Comparison of ENCODE assay signal across 22 cellular contexts in genomic region chr2:206797376-206797775, GRCh38. TPM values are rescaled to one million over a fixed set of nuclear protein-coding genes. Genes with fewer than 3 reads are reported as not detected.
DNase-seq lines count a peak whose midpoint lies in the region; ATAC-seq and TF ChIP-seq lines count a peak whose summit lies in the region.
"Had no signal": no experiment of that assay in that cellular context is flagged by ENCODE, and none has a peak within 500 bp of the region (broad histone marks: within the 10 kb centered on the region; RNA-seq: fewer than 3 reads in every experiment).

No MANE protein-coding gene starts in this region.

- H3K4me3 Mint-ChIP-seq in activated CD8-positive, alpha-beta T cell treated with anti-CD3 and anti-CD28 coated beads for 36 hours: no peak overlapping the region
- H3K4me3 Mint-ChIP-seq: brain, natural killer cell had no signal

- WGBS in right lobe of liver (ENCODE audit: insufficient coverage, low coverage, low lambda C conversion rate, missing lambda C conversion rate): 65% methylated on average over 4 of the region's 4 CpGs

- H3K4me3 ChIP-seq in BE2C (ENCODE audit: low read depth, low read length) (no peak overlapping the region), right lobe of liver (no peak overlapping the region)
- H3K4me3 ChIP-seq: BLaER1, PC-9, smooth muscle cell had no signal

- H3K4me1 ChIP-seq in BE2C (peaks cover 4% of the 10 kb centered on the region; the same call in 1 of the 2 replicates), right lobe of liver (no peaks in the 10 kb centered on the region)

- CTCF ChIA-PET in activated CD8-positive, alpha-beta T cell treated with anti-CD3 and anti-CD28 coated beads for 36 hours (lab: Charles Lee): interaction anchor here (1.1 to 1.6 kb wide), 2 partner anchors 15 to 103 kb away, joined by 3 read pairs; no protein-coding TSS in a partner anchor

- H3K9me3 ChIP-seq in BE2C: no peaks in the 10 kb centered on the region
- H3K9me3 ChIP-seq in right lobe of liver: no peaks in the 10 kb centered on the region
- H3K9me3 ChIP-seq: BLaER1 had no signal

- ATAC-seq in right lobe of liver (peak; percentile 38 to 46 (median 40)), GM21528 (IDR thresholded peaks at IDR 0.05; ENCODE audit: low FRiP score, unreplicated experiment) (no peak)
- ATAC-seq in activated CD8-positive, alpha-beta T cell treated with anti-CD3 and anti-CD28 coated beads for 36 hours: no peak
- ATAC-seq: left ventricle myocardium superior, natural killer cell had no signal

- H3K27me3 ChIP-seq in BE2C (no peaks in the 10 kb centered on the region), right lobe of liver (no peaks in the 10 kb centered on the region)
- H3K27me3 ChIP-seq: BLaER1 had no signal

- intact Hi-C loops in right lobe of liver (cut with DNase I): loop anchor here in 1 of 2 donors (10.0 kb wide), 1 partner anchor 677 kb away; no protein-coding TSS in a partner anchor
- intact Hi-C loops in activated CD8-positive, alpha-beta T cell treated with anti-CD3 and anti-CD28 coated beads for 36 hours (cut with micrococcal nuclease): no loop called here

- H3K9me3 Mint-ChIP-seq in activated CD8-positive, alpha-beta T cell treated with anti-CD3 and anti-CD28 coated beads for 36 hours: no peaks in the 10 kb centered on the region
- H3K9me3 Mint-ChIP-seq: brain, natural killer cell had no signal

- H3K36me3 ChIP-seq in BE2C (peaks cover 12% of the 10 kb centered on the region), right lobe of liver (peaks cover 0 to 15% (median 0%) of the 10 kb centered on the region in 4 donors)

- H3K27ac ChIP-seq in right lobe of liver: no peak overlapping the region
- H3K27ac ChIP-seq: BLaER1, PC-9, VCaP had no signal

- no peak for TF ChIP-seq CTCF in BE2C (IDR thresholded peaks at IDR 0.05; ENCODE audit: low read depth, low read length)
- no peak for TF ChIP-seq CTCF in right lobe of liver (IDR thresholded peaks at IDR 0.05)
- no peak for TF ChIP-seq CTCF in activated CD8-positive, alpha-beta T cell treated with anti-CD3 and anti-CD28 coated beads for 36 hours (IDR thresholded peaks at IDR 0.05)

- no peak overlapping the region for H3K27ac Mint-ChIP-seq in activated CD8-positive, alpha-beta T cell treated with anti-CD3 and anti-CD28 coated beads for 36 hours
- H3K27ac Mint-ChIP-seq: natural killer cell had no signal

- in situ Hi-C loops in G401 (cut with HindIII; ENCODE audit: low sequenced_read_pairs): no loop called here

- POLR2A ChIA-PET in activated CD8-positive, alpha-beta T cell treated with anti-CD3 and anti-CD28 coated beads for 36 hours (lab: Charles Lee): no interaction called here

- peaks cover 8% of the 10 kb centered on the region for H3K36me3 Mint-ChIP-seq in activated CD8-positive, alpha-beta T cell treated with anti-CD3 and anti-CD28 coated beads for 36 hours (ENCODE audit: low read depth)

- no peaks in the 10 kb centered on the region for H3K27me3 Mint-ChIP-seq in activated CD8-positive, alpha-beta T cell treated with anti-CD3 and anti-CD28 coated beads for 36 hours
- H3K27me3 Mint-ChIP-seq: brain had no signal

- H3K4me1 Mint-ChIP-seq in activated CD8-positive, alpha-beta T cell treated with anti-CD3 and anti-CD28 coated beads for 36 hours (ENCODE audit: low read depth): peaks cover 26% of the 10 kb centered on the region

- no peak for TF ChIP-seq POLR2A in right lobe of liver (IDR thresholded peaks at IDR 0.05)

- peak; percentile 49 for DNase-seq in BE2C
- peak; percentile 45 for DNase-seq in ELF-1 (ENCODE audit: low read depth, low spot score)
- DNase-seq in SHP77 treated with DMSO at 0.1 percent for 48 hours (lab: John Stamatoyannopoulos, UW): peak; percentile 23
- peak in 1 of 3 donors; percentile 35 for DNase-seq in right lobe of liver
- DNase-seq in NCI-H1048 (lab: John Stamatoyannopoulos, UW): no peak
- DNase-seq in activated CD8-positive, alpha-beta T cell treated with anti-CD3 and anti-CD28 coated beads for 36 hours: no peak
- no peak for DNase-seq in G401 (ENCODE audit: low spot score)
- DNase-seq: activated CD4-positive, alpha-beta T cell treated with anti-CD3 and anti-CD28 coated beads for 4 hours; activated naive CD4-positive, alpha-beta T cell treated with Interleukin-2 at 50 U/mL for 16 hours; activated T-cell treated with anti-CD3 and anti-CD28 coated beads, Interleukin-2, amount 50 U/mL, for 48 hours; Calu3; left ventricle myocardium superior; natural killer cell; NCI-H345; PC-9; Right ventricle myocardium superior had no signal

RNA-seq across cellular contexts. Expression of gene FASTKD2, which starts 32.0 kb away (rescaled TPM):
- 15.3 TPM for polyA plus RNA-seq in BE2C (2012; ENCODE audit: insufficient read depth, insufficient read length, low read depth)
- total RNA-seq in right lobe of liver: 10 to 100 TPM; 13.5 to 29.1 (median 16.9) TPM
- 10 to 100 TPM; 32.8 to 33.7 TPM for total RNA-seq in activated CD8-positive, alpha-beta T cell treated with anti-CD3 and anti-CD28 coated beads for 36 hours
- 61.0 and 85.5 TPM in 2 replicates for total RNA-seq in G401 (2014; rRNA removed; shearing (Covaris generic))

RNA-seq across cellular contexts. Expression of gene MDH1B, which starts 32.2 kb away (rescaled TPM):
- 0.32 TPM for polyA plus RNA-seq in BE2C (2012; ENCODE audit: insufficient read depth, insufficient read length, low read depth)
- total RNA-seq in right lobe of liver: under 1 TPM in 4 of 6 experiments, not detected in 2; 0.11 to 0.32 (median 0.18) TPM
- total RNA-seq in activated CD8-positive, alpha-beta T cell treated with anti-CD3 and anti-CD28 coated beads for 36 hours: under 1 TPM; 0.56 to 0.92 TPM
- total RNA-seq in G401 (2014; rRNA removed; shearing (Covaris generic)): 2.6 and 6.9 TPM in 2 replicates
- total RNA-seq: endothelial cell of umbilical vein, natural killer cell had no signal

Comparison
In these comparisons a context has a peak if more than half of its experiments do, and no peak if none do; other contexts are left out.
1. DNase-seq: peak in BE2C (single experiment), ELF-1 (single experiment) and SHP77 treated with DMSO at 0.1 percent for 48 hours (single experiment); none in NCI-H1048 (single experiment), activated CD8-positive, alpha-beta T cell treated with anti-CD3 and anti-CD28 coated beads for 36 hours (single experiment) and G401 (single experiment).
2. ATAC-seq: peak in right lobe of liver (4 of 4); none in activated CD8-positive, alpha-beta T cell treated with anti-CD3 and anti-CD28 coated beads for 36 hours (single experiment) and GM21528 (single experiment).